In the genomic region with DNA sequence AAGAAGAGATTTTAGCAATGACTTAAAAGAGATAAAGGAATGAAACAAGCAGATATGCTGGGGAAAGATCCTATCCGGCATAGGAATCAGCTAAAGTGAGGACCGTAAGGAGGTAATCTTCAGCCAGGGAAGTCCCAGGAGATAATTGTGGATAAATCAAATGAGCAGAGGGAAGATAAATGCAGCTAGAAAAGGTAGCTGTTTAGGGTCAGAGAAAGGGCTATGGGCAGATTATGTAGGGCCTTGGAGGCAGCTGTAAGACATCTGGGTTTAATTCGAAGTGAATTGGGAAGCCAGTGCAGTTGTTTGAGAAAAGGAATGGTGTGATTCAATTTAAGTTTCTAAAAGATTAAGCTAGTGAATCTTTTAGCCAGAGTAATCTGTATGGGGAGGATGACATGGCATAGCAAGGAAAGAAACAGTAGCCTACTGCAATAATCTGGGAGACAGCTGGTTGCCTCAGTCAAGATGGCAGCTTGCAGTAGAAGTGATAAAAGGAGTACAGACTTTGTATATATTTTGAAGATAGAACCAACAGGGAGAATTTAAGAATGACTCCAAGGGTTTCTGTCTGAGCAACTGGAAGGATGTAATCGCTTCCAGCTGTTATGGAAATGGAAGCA, we compare ENCODE assay signal across 24 cellular contexts.
"Had no signal": no experiment of that assay in that cellular context is flagged by ENCODE, and none has a peak within 500 bp of the region (broad histone marks: within the 10 kb centered on the region; RNA-seq: fewer than 3 reads in every experiment).

No MANE protein-coding gene starts in this region.

- DNase-seq: activated CD4-positive, alpha-beta memory T cell treated with anti-CD3 and anti-CD28 coated beads, Interleukin-2, amount 10 ng/mL, durations not matched to agents 7 days and 5 days; activated CD4-positive, alpha-beta T cell treated with anti-CD3 and anti-CD28 coated beads for 36 hours; activated CD4-positive, alpha-beta T cell treated with anti-CD3 and anti-CD28 coated beads, Interleukin-2, amount 50 U/mL, for 1 hour; activated CD8-positive, alpha-beta memory T cell treated with anti-CD3 and anti-CD28 coated beads, Interleukin-2, amount 50 U/mL, for 48 hours; activated naive CD4-positive, alpha-beta T cell treated with anti-CD3 and anti-CD28 coated beads, Interleukin-2, amount 50 U/mL, for 16 hours; activated naive CD8-positive, alpha-beta T cell treated with anti-CD3 and anti-CD28 coated beads, Interleukin-2, amount 10 ng/mL, durations not matched to agents 7 days and 5 days; activated T-cell treated with anti-CD3 and anti-CD28 coated beads, Interleukin-2, amount 50 U/mL, for 1 hour; aorta; caudate nucleus; Kasumi-1; KBM-7; NCI-H146; NCI-H187 treated with DMSO at 0.1 percent for 48 hours; NCI-H2107; NCI-H2171 treated with DMSO at 0.1 percent for 48 hours; NCI-H226; NCI-H526; Peyer's patch; Right ventricle myocardium superior; SJCRH30; T-cell had no signal

- H3K27me3 ChIP-seq: breast epithelium, Peyer's patch, SJCRH30 had no signal

- H3K27ac ChIP-seq: breast epithelium, Peyer's patch, RWPE1, SJCRH30, VCaP had no signal

- H3K9me3 ChIP-seq: breast epithelium, Peyer's patch, SJCRH30 had no signal

- ATAC-seq: activated CD4-positive, alpha-beta T cell treated with anti-CD3 and anti-CD28 coated beads for 36 hours; T-cell had no signal

- H3K4me1 ChIP-seq: breast epithelium, Peyer's patch, SJCRH30 had no signal

- H3K36me3 ChIP-seq: breast epithelium, Peyer's patch, SJCRH30 had no signal

- H3K4me3 ChIP-seq: breast epithelium, Peyer's patch, SJCRH30 had no signal
